ENCODE assay signal across 22 cellular contexts in genomic region chr18:32427084-32427933, GRCh38. TPM values are rescaled to one million over a fixed set of nuclear protein-coding genes. Genes with fewer than 3 reads are reported as not detected.
DNase-seq lines count a peak whose midpoint lies in the region; FAIRE-seq and TF ChIP-seq lines count a peak whose summit lies in the region.
"Had no signal": no experiment of that assay in that cellular context is flagged by ENCODE, and none has a peak within 500 bp of the region (broad histone marks: within the 10 kb centered on the region; RNA-seq: fewer than 3 reads in every experiment).

No MANE protein-coding gene starts in this region.

- H3K27ac Mint-ChIP-seq in astrocyte (ENCODE audit: unreplicated experiment) (peak overlapping the region; percentile 24), progenitor cell of endocrine pancreas (peak overlapping the region; percentile 15)
- H3K27ac Mint-ChIP-seq: activated CD4-positive, alpha-beta memory T cell treated with anti-CD3 and anti-CD28 coated beads for 36 hours; H9; stimulated activated effector memory CD8-positive, alpha-beta T cell treated with anti-CD3 and anti-CD28 coated beads, Interleukin-12 subunit alpha, Interleukin-12 subunit beta, amount 100 ng/mL, for 72 hours had no signal

- H3K36me3 Mint-ChIP-seq in astrocyte (ENCODE audit: low read depth, unreplicated experiment) (peaks cover 2% of the 10 kb centered on the region), progenitor cell of endocrine pancreas (ENCODE audit: insufficient read depth) (peaks cover 5% of the 10 kb centered on the region)
- H3K36me3 Mint-ChIP-seq: activated CD4-positive, alpha-beta memory T cell treated with anti-CD3 and anti-CD28 coated beads for 36 hours; stimulated activated effector memory CD8-positive, alpha-beta T cell treated with anti-CD3 and anti-CD28 coated beads, Interleukin-12 subunit alpha, Interleukin-12 subunit beta, amount 100 ng/mL, for 72 hours had no signal

- peaks cover 6% of the 10 kb centered on the region for H3K79me2 ChIP-seq in astrocyte (ENCODE audit: insufficient read depth, low read length)

- no peak for TF ChIP-seq CTCF in D721Med (IDR thresholded peaks at IDR 0.05; ENCODE audit: insufficient read depth, missing control alignments)
- no peak for TF ChIP-seq CTCF in astrocyte (IDR thresholded peaks at IDR 0.05; ENCODE audit: insufficient read depth, low read depth, low read length)
- no peak for TF ChIP-seq CTCF in progenitor cell of endocrine pancreas (IDR thresholded peaks at IDR 0.05; ENCODE audit: unreplicated experiment)
- TF ChIP-seq CTCF in GM13976 (IDR thresholded peaks at IDR 0.05; ENCODE audit: borderline replicate concordance, control extremely low read depth, extremely low read depth, insufficient read depth, missing control alignments) = no peak

- no peak overlapping the region for H2AFZ ChIP-seq in astrocyte (ENCODE audit: low read depth, low read length)

- H3K9me3 ChIP-seq in astrocyte (ENCODE audit: insufficient read depth, low read depth, low read length) = no peaks in the 10 kb centered on the region

- H4K20me1 ChIP-seq in astrocyte (ENCODE audit: insufficient read depth, low read length) = no peaks in the 10 kb centered on the region

- H3K36me3 ChIP-seq in astrocyte (ENCODE audit: insufficient read depth, low read length) = no peaks in the 10 kb centered on the region
- H3K36me3 ChIP-seq: esophagus muscularis mucosa, thoracic aorta had no signal

- DNase-seq in D721Med (ENCODE audit: insufficient read length, low spot score) (no peak), astrocyte (ENCODE audit: low read depth) (peak; percentile 49), iris pigment epithelial cell (ENCODE audit: low read depth) (peak; percentile 26), progenitor cell of endocrine pancreas (ENCODE audit: low spot score, unreplicated experiment) (no peak), retina (no peak), ecto neural progenitor cell (ENCODE audit: low spot score) (no peak), GM13976 (ENCODE audit: low spot score) (no peak)
- no peak for DNase-seq in stimulated activated naive CD4-positive, alpha-beta T cell (lab: John Stamatoyannopoulos, UW)
- DNase-seq: activated CD4-positive, alpha-beta memory T cell treated with anti-CD3 and anti-CD28 coated beads for 36 hours; activated CD4-positive, CD25-positive, alpha-beta regulatory T cell; activated T-cell treated with anti-CD3 and anti-CD28 coated beads for 4 hours; effector memory CD4-positive, alpha-beta T cell; H9; head of caudate nucleus; NCI-H1417; NCI-H2107; NCI-H510A; RPMI8226; T1000 had no signal

- peaks cover 20% of the 10 kb centered on the region for H3K4me1 ChIP-seq in astrocyte (ENCODE audit: insufficient read depth, low read length)

- H3K9me3 Mint-ChIP-seq in astrocyte (ENCODE audit: unreplicated experiment) (peaks cover 2% of the 10 kb centered on the region), progenitor cell of endocrine pancreas (ENCODE audit: low read depth) (peaks cover 10% of the 10 kb centered on the region)

- in situ Hi-C loops in GM13976 (cut with MboI; ENCODE audit: low sequenced_read_pairs, unreplicated experiment) = no loop called here

- H3K27ac ChIP-seq in astrocyte (ENCODE audit: low read depth, low read length) = peak overlapping the region; percentile 24
- H3K27ac ChIP-seq: esophagus muscularis mucosa, thoracic aorta had no signal

- H3K4me2 ChIP-seq in astrocyte (ENCODE audit: low read length) = peak overlapping the region; percentile 54

- peak; percentile 76 for FAIRE-seq in D721Med (lab: Jason Lieb, UNC)
- FAIRE-seq in astrocyte (lab: Jason Lieb, UNC) = no peak

- no peak overlapping the region for H3K4me3 ChIP-seq in astrocyte (ENCODE audit: insufficient read depth, low read depth, low read length)
- H3K4me3 ChIP-seq: esophagus muscularis mucosa, thoracic aorta had no signal

- H3K27me3 Mint-ChIP-seq in astrocyte (ENCODE audit: low read depth, unreplicated experiment) = no peaks in the 10 kb centered on the region
- H3K27me3 Mint-ChIP-seq in progenitor cell of endocrine pancreas = no peaks in the 10 kb centered on the region

- H3K4me1 Mint-ChIP-seq in astrocyte (ENCODE audit: low read depth, unreplicated experiment) (peaks cover 28% of the 10 kb centered on the region), progenitor cell of endocrine pancreas (ENCODE audit: low read depth) (peaks cover 20% of the 10 kb centered on the region)
- H3K4me1 Mint-ChIP-seq: stimulated activated effector memory CD8-positive, alpha-beta T cell treated with anti-CD3 and anti-CD28 coated beads, Interleukin-12 subunit alpha, Interleukin-12 subunit beta, amount 100 ng/mL, for 72 hours had no signal

- H3K27me3 ChIP-seq in astrocyte (ENCODE audit: insufficient read depth, low read length) = no peaks in the 10 kb centered on the region
- H3K27me3 ChIP-seq: esophagus muscularis mucosa had no signal

- H3K4me3 Mint-ChIP-seq in astrocyte (ENCODE audit: unreplicated experiment) (no peak overlapping the region), progenitor cell of endocrine pancreas (ENCODE audit: low read depth) (no peak overlapping the region)
- H3K4me3 Mint-ChIP-seq: activated CD4-positive, alpha-beta memory T cell treated with anti-CD3 and anti-CD28 coated beads for 36 hours; H9; stimulated activated effector memory CD8-positive, alpha-beta T cell treated with anti-CD3 and anti-CD28 coated beads, Interleukin-12 subunit alpha, Interleukin-12 subunit beta, amount 100 ng/mL, for 72 hours had no signal

- no peak overlapping the region for H3K9ac ChIP-seq in astrocyte (ENCODE audit: low read length)

RNA-seq across cellular contexts. Expression of gene GAREM1, which starts 43.4 kb away (rescaled TPM):
- total RNA-seq in astrocyte = 9.0 and 9.9 TPM in 2 replicates
- 11.0 and 11.4 TPM in 2 replicates for total RNA-seq in progenitor cell of endocrine pancreas

Comparison
In these comparisons a context has a peak if more than half of its experiments do, and no peak if none do; other contexts are left out.
1. DNase-seq: peak in astrocyte (single experiment) and iris pigment epithelial cell (single experiment); none in D721Med (single experiment), progenitor cell of endocrine pancreas (single experiment), retina (single experiment), ecto neural progenitor cell (single experiment), GM13976 (single experiment) and stimulated activated naive CD4-positive, alpha-beta T cell (0 of 6).